8 cellular contexts compared by ENCODE assay signal in genomic region chr1:84303154-84303830, GRCh38. TPM values are rescaled to one million over a fixed set of nuclear protein-coding genes. Genes with fewer than 3 reads are reported as not detected.
DNase-seq lines count a peak whose midpoint lies in the region; ATAC-seq, FAIRE-seq and TF ChIP-seq lines count a peak whose summit lies in the region.

No MANE protein-coding gene starts in this region.

- DNase-seq in A549 (ENCODE audit: low read depth in 1 of 2, low spot score in 1 of 2) (no peak), GM12892 (ENCODE audit: insufficient read length) (no peak), WTC11 (ENCODE audit: low spot score) (no peak), kidney epithelial cell (ENCODE audit: low read depth) (no peak), thoracic aorta (ENCODE audit: low spot score) (no peak), right lobe of liver (no peak), NCI-H2107 treated with DMSO at 0.1 percent for 48 hours (lab: John Stamatoyannopoulos, UW; ENCODE audit: unreplicated experiment) (no peak), SK-N-DZ (ENCODE audit: low spot score) (no peak)

- H3K27ac Mint-ChIP-seq in WTC11 = peak overlapping the region; percentile 91

- 15% methylated on average over 4 of the region's 4 CpGs for WGBS in A549 (ENCODE audit: missing lambda C conversion rate)
- WGBS in right lobe of liver (ENCODE audit: insufficient coverage, low coverage, low lambda C conversion rate, missing lambda C conversion rate) = 8% methylated on average over 4 of the region's 4 CpGs

- H3K27ac ChIP-seq in A549 (peak overlapping the region; percentile 67 to 78), thoracic aorta (peak overlapping the region; percentile 4 to 26), right lobe of liver (peak overlapping the region in 1 of 3 donors; percentile 11)

- no peak for TF ChIP-seq RAD21 in A549 (conservative IDR thresholded peaks at IDR 0.05 in 1 of 2, IDR thresholded peaks at IDR 0.05 in 1 of 2)

- CTCF ChIA-PET in A549 (lab: Yijun Ruan, JAX) (interaction anchor here (1.6 kb wide), 1 partner anchor 46 kb away, joined by 4 read pairs; no protein-coding TSS in a partner anchor), WTC11 (lab: Charles Lee) (interaction anchor here (1.2 kb wide), 1 partner anchor 421 kb away, joined by 3 read pairs; no protein-coding TSS in a partner anchor)

- no peaks in the 10 kb centered on the region for H3K27me3 ChIP-seq in kidney epithelial cell (ENCODE audit: control insufficient read depth, insufficient read depth, low read length)
- no peaks in the 10 kb centered on the region for H3K27me3 ChIP-seq in thoracic aorta (replicated peaks; ENCODE audit: insufficient read depth)
- H3K27me3 ChIP-seq in right lobe of liver = no peaks in the 10 kb centered on the region

- intact Hi-C loops in right lobe of liver (cut with DNase I) = no loop called here

- peak overlapping the region; percentile 42 for H3K4me3 ChIP-seq in A549
- peak overlapping the region; percentile 22 for H3K4me3 ChIP-seq in kidney epithelial cell (ENCODE audit: low read depth, low read length)
- H3K4me3 ChIP-seq in thoracic aorta = peak overlapping the region; percentile 70
- H3K4me3 ChIP-seq in right lobe of liver = no peak overlapping the region

- TF ChIP-seq POLR2A in A549 (IDR thresholded peaks at IDR 0.05; ENCODE audit: low read length) = no peak
- TF ChIP-seq POLR2A in GM12892 (IDR thresholded peaks at IDR 0.05; ENCODE audit: low read depth, low read length) = no peak
- no peak for TF ChIP-seq POLR2A in right lobe of liver (IDR thresholded peaks at IDR 0.05)

- no peaks in the 10 kb centered on the region for H3K36me3 Mint-ChIP-seq in WTC11

- FAIRE-seq in A549 (lab: Jason Lieb, UNC) (no peak), GM12892 (lab: Jason Lieb, UNC) (peak; percentile 51)

- no peak for TF ChIP-seq CTCF in A549 (IDR thresholded peaks at IDR 0.05)
- TF ChIP-seq CTCF in WTC11 (IDR thresholded peaks at IDR 0.05) = no peak
- TF ChIP-seq CTCF in kidney epithelial cell (IDR thresholded peaks at IDR 0.05; ENCODE audit: insufficient read depth, low read length, poor library complexity, severe bottlenecking) = no peak
- no peak for TF ChIP-seq CTCF in thoracic aorta (IDR thresholded peaks at IDR 0.05)
- TF ChIP-seq CTCF in right lobe of liver (IDR thresholded peaks at IDR 0.05) = no peak

- H3K36me3 ChIP-seq in kidney epithelial cell (ENCODE audit: control insufficient read depth, insufficient read depth, low read length) (no peaks in the 10 kb centered on the region), thoracic aorta (no peaks in the 10 kb centered on the region), right lobe of liver (no peaks in the 10 kb centered on the region)

- H3K9me3 ChIP-seq in A549 = no peaks in the 10 kb centered on the region
- peaks cover 4% of the 10 kb centered on the region for H3K9me3 ChIP-seq in thoracic aorta
- H3K9me3 ChIP-seq in right lobe of liver = no peaks in the 10 kb centered on the region

- peak overlapping the region; percentile 62 for H3K4me3 Mint-ChIP-seq in WTC11

- TF ChIP-seq EP300 in A549 (IDR thresholded peaks at IDR 0.05) = no peak

- peak overlapping the region; percentile 76 for H3K4me2 ChIP-seq in A549

- 0 out of 2 replicates have a peak, but pooled peaks cover 9% of the 10 kb centered on the region for H3K9me3 Mint-ChIP-seq in WTC11

- no peak for ATAC-seq in A549
- no peak for ATAC-seq in WTC11
- ATAC-seq in thoracic aorta (ENCODE audit: insufficient number of reproducible peaks, low FRiP score, low read depth) = no peak
- ATAC-seq in right lobe of liver = no peak

- peaks cover 45% of the 10 kb centered on the region for H3K4me1 Mint-ChIP-seq in WTC11

- H3K27me3 Mint-ChIP-seq in WTC11 (ENCODE audit: low read depth) = no peaks in the 10 kb centered on the region

- POLR2A ChIA-PET in A549 (lab: Yijun Ruan, JAX) (interaction anchor here (0.6 to 1.5 kb wide), 2 partner anchors 56 to 129 kb away, joined by 3 to 9 read pairs; no protein-coding TSS in a partner anchor), WTC11 (lab: Charles Lee) (no interaction called here)

- H3K4me1 ChIP-seq in A549 (peaks cover 27% of the 10 kb centered on the region), thoracic aorta (ENCODE audit: control insufficient read depth in 1 of 2, low read depth in 2 of 2) (peaks cover 10 to 26% of the 10 kb centered on the region in 2 donors), right lobe of liver (peaks cover 0 to 7% (median 0%) of the 10 kb centered on the region in 4 donors)

TF ChIP-seq in A549, 52 proteins besides CTCF, POLR2A, EP300 and RAD21 (continues in another document):
- TF ChIP-seq HOXB13 (CRISPR knock-in tag; IDR thresholded peaks at IDR 0.05; ENCODE audit: low read depth) (no peak), BHLHE40 (IDR thresholded peaks at IDR 0.05; ENCODE audit: low read depth, low read length) (no peak), PHF8 (IDR thresholded peaks at IDR 0.05; ENCODE audit: borderline replicate concordance, low read depth) (no peak), ESRRA (IDR thresholded peaks at IDR 0.05; ENCODE audit: borderline replicate concordance, low read length) (no peak), GATA3 (IDR thresholded peaks at IDR 0.05; ENCODE audit: borderline replicate concordance) (no peak), FOXS1 (CRISPR knock-in tag; IDR thresholded peaks at IDR 0.05) (no peak), HES2 (IDR thresholded peaks at IDR 0.05) (no peak), FOSL2 (IDR thresholded peaks at IDR 0.05) (no peak), FOSL2 (CRISPR knock-in tag; IDR thresholded peaks at IDR 0.05) (no peak), ZFP36 (IDR thresholded peaks at IDR 0.05; ENCODE audit: borderline replicate concordance, partially characterized antibody) (no peak), JUNB (IDR thresholded peaks at IDR 0.05) (no peak), RFX5 (IDR thresholded peaks at IDR 0.05) (no peak), SREBF2 (IDR thresholded peaks at IDR 0.05) (no peak), SMC3 (IDR thresholded peaks at IDR 0.05) (no peak), HOXA7 (CRISPR knock-in tag; IDR thresholded peaks at IDR 0.05) (no peak), JUN (IDR thresholded peaks at IDR 0.05) (no peak)
- TF ChIP-seq, protein P1, sequence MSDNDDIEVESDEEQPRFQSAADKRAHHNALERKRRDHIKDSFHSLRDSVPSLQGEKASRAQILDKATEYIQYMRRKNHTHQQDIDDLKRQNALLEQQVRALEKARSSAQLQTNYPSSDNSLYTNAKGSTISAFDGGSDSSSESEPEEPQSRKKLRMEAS (IDR thresholded peaks at IDR 0.05) = no peak

TF ChIP-seq in WTC11, 78 proteins besides CTCF, POLR2A, EP300 and RAD21 (continues in another document):
- TF ChIP-seq ZNF219 (CRISPR knock-in tag; IDR thresholded peaks at IDR 0.05; ENCODE audit: borderline replicate concordance) (no peak), CREB1 (CRISPR knock-in tag; IDR thresholded peaks at IDR 0.05) (no peak), PREB (CRISPR knock-in tag; IDR thresholded peaks at IDR 0.05; ENCODE audit: borderline replicate concordance) (no peak), PRRX2 (CRISPR knock-in tag; IDR thresholded peaks at IDR 0.05) (no peak), RELA (CRISPR knock-in tag; IDR thresholded peaks at IDR 0.05; ENCODE audit: borderline replicate concordance) (no peak), GABPB1 (CRISPR knock-in tag; IDR thresholded peaks at IDR 0.05) (no peak), SMAD3 (CRISPR knock-in tag; IDR thresholded peaks at IDR 0.05; ENCODE audit: borderline replicate concordance) (no peak)
- TF ChIP-seq, protein P2, sequence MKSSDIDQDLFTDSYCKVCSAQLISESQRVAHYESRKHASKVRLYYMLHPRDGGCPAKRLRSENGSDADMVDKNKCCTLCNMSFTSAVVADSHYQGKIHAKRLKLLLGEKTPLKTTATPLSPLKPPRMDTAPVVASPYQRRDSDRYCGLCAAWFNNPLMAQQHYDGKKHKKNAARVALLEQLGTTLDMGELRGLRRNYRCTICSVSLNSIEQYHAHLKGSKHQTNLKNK (CRISPR knock-in tag; IDR thresholded peaks at IDR 0.05) = no peak
- TF ChIP-seq, protein P3, sequence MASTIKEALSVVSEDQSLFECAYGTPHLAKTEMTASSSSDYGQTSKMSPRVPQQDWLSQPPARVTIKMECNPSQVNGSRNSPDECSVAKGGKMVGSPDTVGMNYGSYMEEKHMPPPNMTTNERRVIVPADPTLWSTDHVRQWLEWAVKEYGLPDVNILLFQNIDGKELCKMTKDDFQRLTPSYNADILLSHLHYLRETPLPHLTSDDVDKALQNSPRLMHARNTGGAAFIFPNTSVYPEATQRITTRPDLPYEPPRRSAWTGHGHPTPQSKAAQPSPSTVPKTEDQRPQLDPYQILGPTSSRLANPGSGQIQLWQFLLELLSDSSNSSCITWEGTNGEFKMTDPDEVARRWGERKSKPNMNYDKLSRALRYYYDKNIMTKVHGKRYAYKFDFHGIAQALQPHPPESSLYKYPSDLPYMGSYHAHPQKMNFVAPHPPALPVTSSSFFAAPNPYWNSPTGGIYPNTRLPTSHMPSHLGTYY (CRISPR knock-in tag; IDR thresholded peaks at IDR 0.05) = no peak
- TF ChIP-seq, protein P4, sequence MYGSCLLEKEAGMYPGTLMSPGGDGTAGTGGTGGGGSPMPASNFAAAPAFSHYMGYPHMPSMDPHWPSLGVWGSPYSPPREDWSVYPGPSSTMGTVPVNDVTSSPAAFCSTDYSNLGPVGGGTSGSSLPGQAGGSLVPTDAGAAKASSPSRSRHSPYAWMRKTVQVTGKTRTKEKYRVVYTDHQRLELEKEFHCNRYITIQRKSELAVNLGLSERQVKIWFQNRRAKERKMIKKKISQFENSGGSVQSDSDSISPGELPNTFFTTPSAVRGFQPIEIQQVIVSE (CRISPR knock-in tag; IDR thresholded peaks at IDR 0.05; ENCODE audit: borderline replicate concordance) = no peak

RNA-seq across cellular contexts. Expression of gene SAMD13, which starts 1.8 kb away (rescaled TPM):
- 1.8 and 2.4 TPM in 2 replicates for polyA plus RNA-seq in A549 (2011; rRNA removed)
- polyA plus RNA-seq in A549 (2012; cell fraction: cytosol; rRNA removed) = 0.22 and 0.25 TPM in 2 replicates
- polyA plus RNA-seq in A549 (2012; cell fraction: nucleus; rRNA removed) = 0.08 and 0.11 TPM in 2 replicates
- 0.28 to 0.59 TPM (median 0.53 TPM) in 3 replicates for polyA plus RNA-seq in A549 (2017; fragmentation: RNase III; extraction: RNeasy Plus Mini Kit Qiagen cat#74134 plus additional on column Dnase treatment)
- polyA minus RNA-seq in A549 (2011; rRNA and poly(A)+ RNA removed) = 0.83 TPM in 2 replicates
- not detected for polyA plus RNA-seq in GM12892 (2012; ENCODE audit: missing spikeins)
- 1.8 to 2.9 TPM (median 2.3 TPM) in 3 replicates for total RNA-seq in WTC11 (2021)
- 1.2 and 1.9 TPM in 2 replicates for total RNA-seq in kidney epithelial cell
- total RNA-seq in thoracic aorta = 1 to 10 TPM in 1 of 2 donors, under 1 TPM in 1; 0.95 to 1.8 TPM
- under 1 TPM in 3 of 6 experiments, not detected in 3; 0.40 to 0.68 (median 0.47) TPM for total RNA-seq in right lobe of liver
- 0.75 and 1.0 TPM in 2 replicates for polyA plus RNA-seq in SK-N-DZ (2014; cell fraction: cytosol; rRNA removed)
- polyA plus RNA-seq in SK-N-DZ (2014; cell fraction: nucleus; rRNA removed) = 0.51 and 1.7 TPM in 2 replicates

Comparison
In these comparisons a context has a peak if more than half of its experiments do, and no peak if none do; other contexts are left out.
1. H3K4me3 ChIP-seq: peak in A549 (single experiment), kidney epithelial cell (single experiment) and thoracic aorta (single experiment); none in right lobe of liver (0 of 3).